ENCODE assay signal across 11 cellular contexts in genomic region chr1:39090757-39091156, GRCh38.
"Had no signal": no experiment of that assay in that cellular context is flagged by ENCODE, and none has a peak within 500 bp of the region (broad histone marks: within the 10 kb centered on the region; RNA-seq: fewer than 3 reads in every experiment).

No MANE protein-coding gene starts in this region.

- H3K9ac ChIP-seq: SK-N-SH had no signal

- H3K4me2 ChIP-seq: SK-N-SH had no signal

- H3K36me3 ChIP-seq: lower lobe of right lung had no signal

- H3K4me3 ChIP-seq: coronary artery, lower lobe of right lung had no signal

- H3K27ac ChIP-seq: lower lobe of right lung had no signal

- H3K9me3 ChIP-seq: lower lobe of right lung, SK-N-SH had no signal

- DNase-seq: activated CD4-positive, CD25-positive, alpha-beta regulatory T cell treated with anti-CD3 and anti-CD28 coated beads, Interleukin-2, amount 50 U/mL, for 72 hours; activated naive CD4-positive, alpha-beta T cell treated with anti-CD3 and anti-CD28 coated beads, Interleukin-2, amount 10 ng/mL, durations not matched to agents 7 days and 5 days; effector CD4-positive, alpha-beta T cell; foreskin melanocyte; kidney glomerular epithelial cell; lower lobe of right lung; SK-N-SH; stimulated activated naive CD4-positive, alpha-beta T cell; T-cell; T1000 had no signal

- ATAC-seq: lower lobe of right lung, T-cell had no signal
